ENCODE assay signal across 20 cellular contexts in the genomic region with DNA sequence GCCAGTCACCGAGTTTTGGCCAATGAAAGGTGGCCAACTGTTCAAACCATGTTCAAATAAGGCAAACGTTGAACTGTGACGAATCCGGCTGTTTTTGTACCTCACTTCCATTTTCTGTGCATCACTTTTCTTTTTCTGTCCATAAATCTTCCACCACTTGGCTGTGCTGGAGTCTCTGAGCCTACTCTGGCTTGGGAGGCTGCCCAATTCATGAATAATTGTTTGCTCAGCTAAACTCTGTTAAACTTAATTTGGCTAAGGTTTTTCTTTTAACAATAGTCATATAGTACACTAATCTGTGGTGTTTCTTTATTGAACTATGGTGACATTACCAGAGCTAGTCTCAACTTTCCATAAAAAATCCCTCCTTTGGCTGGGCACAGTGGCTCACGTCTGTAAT. TPM values are rescaled to one million over a fixed set of nuclear protein-coding genes. Genes with fewer than 3 reads are reported as not detected.
"Had no signal": no experiment of that assay in that cellular context is flagged by ENCODE, and none has a peak within 500 bp of the region (broad histone marks: within the 10 kb centered on the region; RNA-seq: fewer than 3 reads in every experiment).

No MANE protein-coding gene starts in this region.

- H3K4me1 Mint-ChIP-seq: naive B cell; stimulated activated naive CD8-positive, alpha-beta T cell treated with anti-CD3 and anti-CD28 coated beads, Interleukin-15, amount 100 ng/mL, for 72 hours had no signal

- DNase-seq: activated CD4-positive, alpha-beta T cell treated with anti-CD3 and anti-CD28 coated beads for 4 hours; activated CD8-positive, alpha-beta memory T cell treated with anti-CD3 and anti-CD28 coated beads, Interleukin-2, amount 50 U/mL, for 48 hours; activated CD8-positive, alpha-beta T cell treated with anti-CD3 and anti-CD28 coated beads, Interleukin-2, amount 10 ng/mL, durations not matched to agents 7 days and 5 days; activated naive CD4-positive, alpha-beta T cell treated with Interleukin-2 at 50 U/mL for 16 hours; body of pancreas; central memory CD4-positive, alpha-beta T cell; effector memory CD4-positive, alpha-beta T cell; foreskin melanocyte; heart left ventricle; naive B cell; posterior cingulate gyrus; stimulated activated CD4-positive, alpha-beta T cell treated with anti-CD3 and anti-CD28 coated beads, Interleukin-4, amount 100 ng/mL, for 4 hours; stimulated activated naive CD8-positive, alpha-beta T cell treated with anti-CD3 and anti-CD28 coated beads, Interleukin-15, amount 100 ng/mL, for 72 hours; T1000; thyroid gland had no signal

- H3K36me3 ChIP-seq: heart left ventricle, neutrophil, right atrium auricular region, thyroid gland had no signal

- H3K27me3 ChIP-seq: body of pancreas, heart left ventricle, right atrium auricular region, thyroid gland had no signal

- H3K4me3 ChIP-seq: body of pancreas, heart left ventricle, right atrium auricular region, skin epidermis, thyroid gland had no signal

- H3K4me1 ChIP-seq: body of pancreas, heart left ventricle, right atrium auricular region had no signal

- H3K9me3 ChIP-seq: body of pancreas, heart left ventricle, neutrophil, right atrium auricular region, thyroid gland had no signal

- H3K27ac ChIP-seq: body of pancreas, heart left ventricle, neutrophil, right atrium auricular region, skin epidermis, thyroid gland, VCaP had no signal

- ATAC-seq: activated CD8-positive, alpha-beta T cell treated with anti-CD3 and anti-CD28 coated beads, Interleukin-2, amount 10 ng/mL, durations not matched to agents 7 days and 5 days; body of pancreas; heart left ventricle; stimulated activated naive CD8-positive, alpha-beta T cell treated with anti-CD3 and anti-CD28 coated beads, Interleukin-15, amount 100 ng/mL, for 72 hours had no signal

- H3K27ac Mint-ChIP-seq: activated CD8-positive, alpha-beta T cell treated with anti-CD3 and anti-CD28 coated beads, Interleukin-2, amount 10 ng/mL, durations not matched to agents 7 days and 5 days; stimulated activated naive CD8-positive, alpha-beta T cell treated with anti-CD3 and anti-CD28 coated beads, Interleukin-15, amount 100 ng/mL, for 72 hours had no signal

- H3K4me3 Mint-ChIP-seq: activated CD8-positive, alpha-beta T cell treated with anti-CD3 and anti-CD28 coated beads, Interleukin-2, amount 10 ng/mL, durations not matched to agents 7 days and 5 days; naive B cell; stimulated activated naive CD8-positive, alpha-beta T cell treated with anti-CD3 and anti-CD28 coated beads, Interleukin-15, amount 100 ng/mL, for 72 hours had no signal

RNA-seq across cellular contexts. Expression of a gene that starts 11.3 kb away (rescaled TPM):
- total RNA-seq: lung microvascular endothelial cell had no signal
